8 cellular contexts compared by ENCODE assay signal in the genomic region with DNA sequence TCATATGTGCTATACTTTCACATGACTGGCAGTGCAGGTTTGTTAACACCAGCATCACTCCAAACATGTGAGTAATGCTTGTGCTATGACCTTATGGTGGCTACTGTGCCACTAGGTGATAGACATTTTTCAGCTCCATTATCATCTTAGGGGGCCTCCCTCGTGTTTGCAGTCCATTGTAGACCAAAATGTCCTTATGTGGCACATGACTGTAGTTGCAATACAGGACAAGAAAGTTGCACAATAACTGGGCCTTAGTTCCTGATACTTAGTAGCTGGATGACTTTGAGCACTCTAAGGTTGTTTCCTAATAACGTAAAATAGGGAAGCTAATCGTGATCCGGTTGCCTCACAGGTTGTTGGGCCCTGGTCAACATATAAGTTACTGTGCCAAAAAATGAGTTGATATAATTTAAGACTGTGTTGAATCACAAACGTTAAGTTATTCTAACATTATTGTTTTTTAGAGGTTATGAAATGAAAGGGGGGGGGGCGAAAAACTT. TPM values are rescaled to one million over a fixed set of nuclear protein-coding genes. Genes with fewer than 3 reads are reported as not detected.
A peak's percentile ranks its signal among the peaks of the same experiment; 100 is the strongest.
DNase-seq lines count a peak whose midpoint lies in the region; ATAC-seq and TF ChIP-seq lines count a peak whose summit lies in the region.

No MANE protein-coding gene starts in this region.

- H3K79me2 ChIP-seq in mammary epithelial cell (ENCODE audit: insufficient read depth, low read length): peaks cover 37% of the 10 kb centered on the region

- H3K27me3 ChIP-seq in mammary epithelial cell (ENCODE audit: insufficient read depth, low read length): no peaks in the 10 kb centered on the region
- H3K27me3 ChIP-seq in lower lobe of right lung (ENCODE audit: low read depth): no peaks in the 10 kb centered on the region
- no peaks in the 10 kb centered on the region for H3K27me3 ChIP-seq in thoracic aorta (replicated peaks; ENCODE audit: insufficient read depth)

- H4K20me1 ChIP-seq in mammary epithelial cell (ENCODE audit: insufficient read depth, low read length): no peaks in the 10 kb centered on the region

- ATAC-seq in lower lobe of right lung (peak; percentile 68 to 79), thoracic aorta (ENCODE audit: insufficient number of reproducible peaks, low FRiP score, low read depth) (peak; percentile 31), HG03039 (IDR thresholded peaks at IDR 0.05; ENCODE audit: unreplicated experiment) (no peak), HG02571 (IDR thresholded peaks at IDR 0.05; ENCODE audit: unreplicated experiment) (no peak)

- H3K9ac ChIP-seq in mammary epithelial cell (ENCODE audit: insufficient read depth, low read length): no peak overlapping the region

- WGBS in mammary epithelial cell (ENCODE audit: low coverage, missing lambda C conversion rate): 8% methylated on average over 4 of the region's 6 CpGs

- H3K4me3 ChIP-seq in mammary epithelial cell (replicated peaks in 1 of 3; ENCODE audit: insufficient read depth in 1 of 3, low read depth in 2 of 3, low read length in 3 of 3): peak overlapping the region in 1 of 3 experiments; percentile 69
- H3K4me3 ChIP-seq in lower lobe of right lung: peak overlapping the region; percentile 99
- peak overlapping the region; percentile 95 for H3K4me3 ChIP-seq in thoracic aorta

- DNase-seq in EH (ENCODE audit: low read depth): peak; percentile 62
- peak; percentile 87 for DNase-seq in NOMO-1 treated with dmso at 0.1 percent for 144 hours (lab: John Stamatoyannopoulos, UW; ENCODE audit: unreplicated experiment)
- peak; percentile 53 for DNase-seq in mammary epithelial cell
- peak; percentile 64 for DNase-seq in lower lobe of right lung
- DNase-seq in thoracic aorta (ENCODE audit: low spot score): no peak
- DNase-seq in NCI-H524 treated with DMSO at 0.1 percent for 48 hours (lab: John Stamatoyannopoulos, UW): no peak

- dilution Hi-C loops in mammary epithelial cell (cut with HindIII; ENCODE audit: low sequenced_read_pairs): no loop called here

- no TSS peak for BruUV-seq in mammary epithelial cell (replicated peaks; lab: Mats Ljungman, UMichigan)

- H3K4me1 ChIP-seq in mammary epithelial cell (ENCODE audit: insufficient read depth, low read length) (peaks cover 40% of the 10 kb centered on the region), lower lobe of right lung (peaks cover 50% of the 10 kb centered on the region), thoracic aorta (ENCODE audit: control insufficient read depth in 1 of 2, low read depth in 2 of 2) (peaks cover 11 to 29% of the 10 kb centered on the region in 2 donors)

- CTCF ChIA-PET in mammary epithelial cell (lab: Charles Lee; ENCODE audit: low non-redundant PET): no interaction called here

- in situ Hi-C loops in mammary epithelial cell (cut with MboI; ENCODE audit: low sequenced_read_pairs in 2 of 2): no loop called here

- TF ChIP-seq CTCF in mammary epithelial cell (conservative IDR thresholded peaks at IDR 0.05 in 1 of 2, IDR thresholded peaks at IDR 0.05 in 1 of 2; ENCODE audit: extremely low read depth in 1 of 2, insufficient read depth in 1 of 2, low read depth in 1 of 2, low read length in 2 of 2): no peak
- TF ChIP-seq CTCF in lower lobe of right lung (IDR thresholded peaks at IDR 0.05): no peak
- TF ChIP-seq CTCF in thoracic aorta (IDR thresholded peaks at IDR 0.05): no peak

- peak overlapping the region; percentile 40 for H3K4me2 ChIP-seq in mammary epithelial cell (ENCODE audit: insufficient read depth, low read depth, low read length)

- H3K36me3 ChIP-seq in mammary epithelial cell (ENCODE audit: insufficient read depth, low read length): no peaks in the 10 kb centered on the region
- peaks cover 7% of the 10 kb centered on the region for H3K36me3 ChIP-seq in lower lobe of right lung
- H3K36me3 ChIP-seq in thoracic aorta: no peaks in the 10 kb centered on the region

- no peaks in the 10 kb centered on the region for H3K9me3 ChIP-seq in mammary epithelial cell (replicated peaks; ENCODE audit: insufficient read depth, low read length)
- H3K9me3 ChIP-seq in lower lobe of right lung: no peaks in the 10 kb centered on the region
- no peaks in the 10 kb centered on the region for H3K9me3 ChIP-seq in thoracic aorta

- intact Hi-C loops in mammary epithelial cell (cut with micrococcal nuclease) (loop anchor here (5.0 kb wide), 2 partner anchors 71 to 169 kb away; no protein-coding TSS in a partner anchor), lower lobe of right lung (cut with DNase I) (no loop called here)

- peak overlapping the region; percentile 96 for H2AFZ ChIP-seq in mammary epithelial cell (ENCODE audit: low read depth, low read length)

- H3K27ac ChIP-seq in mammary epithelial cell (ENCODE audit: insufficient read depth, low read depth, low read length) (peak overlapping the region; percentile 42), lower lobe of right lung (peak overlapping the region; percentile 94), thoracic aorta (peak overlapping the region; percentile 87 to 94)

RNA-seq across cellular contexts. Expression of a gene that starts 0.5 kb away (rescaled TPM):
- 10 to 100 TPM; 22.7 to 25.5 TPM for total RNA-seq in mammary epithelial cell
- polyA plus RNA-seq in mammary epithelial cell: 12.1 TPM
- 43.2 TPM for polyA minus RNA-seq in mammary epithelial cell
- 66.5 TPM for total RNA-seq in lower lobe of right lung
- total RNA-seq in thoracic aorta: 10 to 100 TPM; 25.6 to 46.7 TPM

Comparison
In these comparisons a context has a peak if more than half of its experiments do, and no peak if none do; other contexts are left out.
1. DNase-seq: peak in EH (single experiment), NOMO-1 treated with dmso at 0.1 percent for 144 hours (single experiment), mammary epithelial cell (single experiment) and lower lobe of right lung (single experiment); none in thoracic aorta (single experiment) and NCI-H524 treated with DMSO at 0.1 percent for 48 hours (single experiment).
2. H3K27ac ChIP-seq: peak in every context shown above with its lines; median percentile 94 in lower lobe of right lung; 90 in thoracic aorta; 42 in mammary epithelial cell.
3. ATAC-seq: peak in lower lobe of right lung (2 of 2) and thoracic aorta (single experiment); none in HG03039 (single experiment) and HG02571 (single experiment).